Comparison of ENCODE assay signal across 9 cellular contexts in genomic region chr5:177382423-177383029, GRCh38. TPM values are rescaled to one million over a fixed set of nuclear protein-coding genes. Genes with fewer than 3 reads are reported as not detected.
DNase-seq lines count a peak whose midpoint lies in the region; TF ChIP-seq lines count a peak whose summit lies in the region.
"Had no signal": no experiment of that assay in that cellular context is flagged by ENCODE, and none has a peak within 500 bp of the region (broad histone marks: within the 10 kb centered on the region; RNA-seq: fewer than 3 reads in every experiment).

No MANE protein-coding gene starts in this region.

- H4K20me1 ChIP-seq in OCI-LY7 (ENCODE audit: insufficient read depth, low read length), result no peaks in the 10 kb centered on the region

- H3K9me3 ChIP-seq in OCI-LY7 (ENCODE audit: low read length), result no peaks in the 10 kb centered on the region
- no peaks in the 10 kb centered on the region for H3K9me3 ChIP-seq in esophagus muscularis mucosa
- no peaks in the 10 kb centered on the region for H3K9me3 ChIP-seq in uterus

- no peak for TF ChIP-seq POLR2A in esophagus muscularis mucosa (IDR thresholded peaks at IDR 0.05; ENCODE audit: low read depth)
- no peak for TF ChIP-seq POLR2A in uterus (IDR thresholded peaks at IDR 0.05)

- H3K4me2 ChIP-seq in OCI-LY7 (ENCODE audit: low read length), result no peak overlapping the region

- H3K4me1 Mint-ChIP-seq in activated CD4-positive, alpha-beta memory T cell treated with anti-CD3 and anti-CD28 coated beads for 36 hours (ENCODE audit: low read depth), result peaks cover 23% of the 10 kb centered on the region
- peaks cover 34% of the 10 kb centered on the region for H3K4me1 Mint-ChIP-seq in activated CD4-positive, alpha-beta memory T cell treated with anti-CD3 and anti-CD28 coated beads, Interleukin-2, amount 10 ng/mL, durations not matched to agents 7 days and 5 days

- intact Hi-C loops in activated CD4-positive, alpha-beta memory T cell treated with anti-CD3 and anti-CD28 coated beads for 36 hours (cut with micrococcal nuclease), result no loop called here
- intact Hi-C loops in OCI-LY7 (cut with micrococcal nuclease; ENCODE audit: unreplicated experiment) (no loop called here), esophagus muscularis mucosa (cut with DNase I) (no loop called here), uterus (cut with DNase I; ENCODE audit: low total_unique reads) (no loop called here)

- no peak for TF ChIP-seq EP300 in esophagus muscularis mucosa (IDR thresholded peaks at IDR 0.05)

- H3K9me2 ChIP-seq in OCI-LY7 (ENCODE audit: insufficient read depth, low read length), result no peaks in the 10 kb centered on the region

- no peaks in the 10 kb centered on the region for H3K79me2 ChIP-seq in OCI-LY7 (ENCODE audit: insufficient read depth, low read depth, low read length)

- no peak overlapping the region for H2AFZ ChIP-seq in OCI-LY7 (ENCODE audit: low read length)

- H3K36me3 ChIP-seq in OCI-LY7 (ENCODE audit: insufficient read depth, low read length) (no peaks in the 10 kb centered on the region), esophagus muscularis mucosa (no peaks in the 10 kb centered on the region), uterus (no peaks in the 10 kb centered on the region)

- H3K27ac ChIP-seq in OCI-LY7 (ENCODE audit: low read depth, low read length, poor library complexity, severe bottlenecking) (no peak overlapping the region), esophagus muscularis mucosa (replicated peaks in 1 of 4) (no peak overlapping the region), uterus (no peak overlapping the region)

- no peaks in the 10 kb centered on the region for H3K36me3 Mint-ChIP-seq in activated CD4-positive, alpha-beta memory T cell treated with anti-CD3 and anti-CD28 coated beads for 36 hours
- H3K36me3 Mint-ChIP-seq in activated CD4-positive, alpha-beta memory T cell treated with anti-CD3 and anti-CD28 coated beads, Interleukin-2, amount 10 ng/mL, durations not matched to agents 7 days and 5 days (ENCODE audit: low read depth), result no peaks in the 10 kb centered on the region

- TF ChIP-seq CTCF in OCI-LY7 (conservative IDR thresholded peaks at IDR 0.05; ENCODE audit: low read length), result peak; percentile 66
- peak; percentile 39 to 52 (median 48) for TF ChIP-seq CTCF in esophagus muscularis mucosa (IDR thresholded peaks at IDR 0.05)
- peak; percentile 56 for TF ChIP-seq CTCF in retinal pigment epithelial cell (conservative IDR thresholded peaks at IDR 0.05; ENCODE audit: low read depth, low read length)
- peak in 1 of 4 experiments; percentile 8 for TF ChIP-seq CTCF in uterus (IDR thresholded peaks at IDR 0.05)

- no peaks in the 10 kb centered on the region for H3K27me3 Mint-ChIP-seq in activated CD4-positive, alpha-beta memory T cell treated with anti-CD3 and anti-CD28 coated beads for 36 hours
- H3K27me3 Mint-ChIP-seq in activated CD4-positive, alpha-beta memory T cell treated with anti-CD3 and anti-CD28 coated beads, Interleukin-2, amount 10 ng/mL, durations not matched to agents 7 days and 5 days, result peaks cover 9% of the 10 kb centered on the region

- POLR2A ChIA-PET in activated CD4-positive, alpha-beta memory T cell treated with anti-CD3 and anti-CD28 coated beads for 36 hours (lab: Charles Lee), result no interaction called here
- POLR2A ChIA-PET in activated CD4-positive, alpha-beta memory T cell treated with anti-CD3 and anti-CD28 coated beads, Interleukin-2, amount 10 ng/mL, durations not matched to agents 7 days and 5 days (lab: Charles Lee), result interaction anchor here (0.7 to 1.9 kb wide), 4 partner anchors 12 to 45 kb away, joined by 3 to 4 read pairs (median 3); partner anchors contain the start of gene RGS14
- POLR2A ChIA-PET in OCI-LY7 (lab: Charles Lee), result interaction anchor here (0.6 to 1.0 kb wide), 2 partner anchors 12 to 41 kb away, joined by 3 to 9 read pairs; no protein-coding TSS in a partner anchor

- 40% methylated on average over 7 of the region's 11 CpGs for WGBS in esophagus muscularis mucosa

- H3K4me3 Mint-ChIP-seq in activated CD4-positive, alpha-beta memory T cell treated with anti-CD3 and anti-CD28 coated beads for 36 hours, result no peak overlapping the region
- H3K4me3 Mint-ChIP-seq in activated CD4-positive, alpha-beta memory T cell treated with anti-CD3 and anti-CD28 coated beads, Interleukin-2, amount 10 ng/mL, durations not matched to agents 7 days and 5 days, result no peak overlapping the region

- H3K4me3 ChIP-seq in OCI-LY7 (ENCODE audit: low read depth, low read length, poor library complexity, severe bottlenecking) (no peak overlapping the region), esophagus muscularis mucosa (no peak overlapping the region), retinal pigment epithelial cell (ENCODE audit: low read length) (no peak overlapping the region), uterus (no peak overlapping the region)

- CTCF ChIA-PET in activated CD4-positive, alpha-beta memory T cell treated with anti-CD3 and anti-CD28 coated beads for 36 hours (lab: Charles Lee), result interaction anchor here (0.7 to 3.8 kb wide), 8 partner anchors 8 to 70 kb away, joined by 3 to 15 read pairs (median 4); no protein-coding TSS in a partner anchor
- CTCF ChIA-PET in activated CD4-positive, alpha-beta memory T cell treated with anti-CD3 and anti-CD28 coated beads, Interleukin-2, amount 10 ng/mL, durations not matched to agents 7 days and 5 days (lab: Charles Lee), result interaction anchor here (1.0 to 2.3 kb wide), 5 partner anchors 13 to 74 kb away, joined by 3 to 8 read pairs (median 6); no protein-coding TSS in a partner anchor
- CTCF ChIA-PET in OCI-LY7 (lab: Charles Lee; ENCODE audit: unreplicated experiment), result interaction anchor here (0.6 to 2.1 kb wide), 2 partner anchors 12 to 94 kb away, joined by 4 to 7 read pairs; no protein-coding TSS in a partner anchor

- H3K4me1 ChIP-seq in OCI-LY7 (ENCODE audit: insufficient read depth, low read length, poor library complexity, severe bottlenecking) (peaks cover 17% of the 10 kb centered on the region), esophagus muscularis mucosa (peaks cover 5 to 7% (median 7%) of the 10 kb centered on the region in 4 donors), uterus (no peaks in the 10 kb centered on the region)

- H3K9me3 Mint-ChIP-seq in activated CD4-positive, alpha-beta memory T cell treated with anti-CD3 and anti-CD28 coated beads for 36 hours, result no peaks in the 10 kb centered on the region
- H3K9me3 Mint-ChIP-seq in activated CD4-positive, alpha-beta memory T cell treated with anti-CD3 and anti-CD28 coated beads, Interleukin-2, amount 10 ng/mL, durations not matched to agents 7 days and 5 days, result no peaks in the 10 kb centered on the region

- DNase-seq in activated CD4-positive, alpha-beta memory T cell treated with anti-CD3 and anti-CD28 coated beads for 36 hours, result peak; percentile 41
- no peak for DNase-seq in activated CD4-positive, alpha-beta memory T cell treated with anti-CD3 and anti-CD28 coated beads, Interleukin-2, amount 10 ng/mL, durations not matched to agents 7 days and 5 days
- DNase-seq in OCI-LY7 (ENCODE audit: low spot score), result peak; percentile 54
- DNase-seq in esophagus muscularis mucosa (ENCODE audit: extremely low spot score), result no peak
- no peak for DNase-seq in retinal pigment epithelial cell (ENCODE audit: low read depth)
- no peak for DNase-seq in NCI-H510A (lab: John Stamatoyannopoulos, UW)
- DNase-seq in middle frontal gyrus (ENCODE audit: extremely low spot score, low spot score), result no peak
- DNase-seq in uterus, result no peak

- no TSS peak for BruUV-seq in OCI-LY7 (replicated peaks; lab: Mats Ljungman, UMichigan)

- H3K27me3 ChIP-seq in esophagus muscularis mucosa, result peaks cover 0 to 13% (median 0%) of the 10 kb centered on the region in 4 donors
- H3K27me3 ChIP-seq in uterus, result no peaks in the 10 kb centered on the region

- H3K27ac Mint-ChIP-seq in activated CD4-positive, alpha-beta memory T cell treated with anti-CD3 and anti-CD28 coated beads for 36 hours, result no peak overlapping the region
- H3K27ac Mint-ChIP-seq in activated CD4-positive, alpha-beta memory T cell treated with anti-CD3 and anti-CD28 coated beads, Interleukin-2, amount 10 ng/mL, durations not matched to agents 7 days and 5 days, result no peak overlapping the region

RNA-seq across cellular contexts. Expression of gene SLC34A1, which starts 1.7 kb away (rescaled TPM):
- total RNA-seq in activated CD4-positive, alpha-beta memory T cell treated with anti-CD3 and anti-CD28 coated beads for 36 hours, result under 1 TPM in 1 of 2 experiments, not detected in 1; 0.15 TPM
- 1 to 10 TPM; 1.4 to 1.5 TPM for total RNA-seq in activated CD4-positive, alpha-beta memory T cell treated with anti-CD3 and anti-CD28 coated beads, Interleukin-2, amount 10 ng/mL, durations not matched to agents 7 days and 5 days
- 0.05 and 0.35 TPM in 2 replicates for total RNA-seq in OCI-LY7 (2014; rRNA removed; shearing (Covaris generic))
- total RNA-seq in OCI-LY7 (2022), result 0.46 and 0.63 TPM in 2 replicates
- not detected for total RNA-seq in esophagus muscularis mucosa
- not detected for total RNA-seq in uterus
- total RNA-seq: skeletal muscle tissue had no signal

RNA-seq across cellular contexts. Expression of gene PFN3, which starts 17.9 kb away (rescaled TPM):
- not detected for total RNA-seq in activated CD4-positive, alpha-beta memory T cell treated with anti-CD3 and anti-CD28 coated beads for 36 hours
- total RNA-seq in activated CD4-positive, alpha-beta memory T cell treated with anti-CD3 and anti-CD28 coated beads, Interleukin-2, amount 10 ng/mL, durations not matched to agents 7 days and 5 days, result not detected
- not detected in 2 replicates for total RNA-seq in OCI-LY7 (2014; rRNA removed; shearing (Covaris generic))
- total RNA-seq in OCI-LY7 (2022), result not detected in 2 replicates
- not detected for total RNA-seq in esophagus muscularis mucosa
- not detected for total RNA-seq in uterus
- total RNA-seq: skeletal muscle tissue had no signal

RNA-seq across cellular contexts. Expression of gene RGS14, which starts 24.8 kb away (rescaled TPM):
- total RNA-seq in activated CD4-positive, alpha-beta memory T cell treated with anti-CD3 and anti-CD28 coated beads for 36 hours, result 10 to 100 TPM; 43.9 to 47.2 TPM
- 100 to 1,000 TPM; 103 to 107 TPM for total RNA-seq in activated CD4-positive, alpha-beta memory T cell treated with anti-CD3 and anti-CD28 coated beads, Interleukin-2, amount 10 ng/mL, durations not matched to agents 7 days and 5 days
- 33.0 and 43.3 TPM in 2 replicates for total RNA-seq in OCI-LY7 (2014; rRNA removed; shearing (Covaris generic))
- total RNA-seq in OCI-LY7 (2022) (41.7 and 46.3 TPM in 2 replicates), esophagus muscularis mucosa (10 to 100 TPM in 2 of 4 donors, 1 to 10 TPM in 2; 3.7 to 18.3 (median 11.9) TPM), uterus (10 to 100 TPM in 3 of 4 donors, 1 to 10 TPM in 1; 1.5 to 25.6 (median 13.6) TPM)

RNA-seq across cellular contexts. Expression of gene F12, which starts 26.8 kb away (rescaled TPM):
- total RNA-seq in activated CD4-positive, alpha-beta memory T cell treated with anti-CD3 and anti-CD28 coated beads for 36 hours, result 1 to 10 TPM; 5.1 to 5.9 TPM
- 1 to 10 TPM; 1.5 to 1.6 TPM for total RNA-seq in activated CD4-positive, alpha-beta memory T cell treated with anti-CD3 and anti-CD28 coated beads, Interleukin-2, amount 10 ng/mL, durations not matched to agents 7 days and 5 days
- 1.2 TPM in 1 of 2 replicates, not detected in the other for total RNA-seq in OCI-LY7 (2014; rRNA removed; shearing (Covaris generic))
- total RNA-seq in OCI-LY7 (2022) (3.0 and 3.8 TPM in 2 replicates), esophagus muscularis mucosa (under 1 TPM in 1 of 4 donors, not detected in 3; 0.17 TPM), uterus (1 to 10 TPM in 1 of 4 donors, not detected in 3; 7.6 TPM)
- total RNA-seq: skeletal muscle tissue had no signal

RNA-seq across cellular contexts. Expression of gene LMAN2, which starts 31.1 kb away (rescaled TPM):
- 100 to 1,000 TPM in 1 of 2 experiments, 10 to 100 TPM in 1; 98.3 to 104 TPM for total RNA-seq in activated CD4-positive, alpha-beta memory T cell treated with anti-CD3 and anti-CD28 coated beads for 36 hours
- 100 to 1,000 TPM; 145 to 149 TPM for total RNA-seq in activated CD4-positive, alpha-beta memory T cell treated with anti-CD3 and anti-CD28 coated beads, Interleukin-2, amount 10 ng/mL, durations not matched to agents 7 days and 5 days
- total RNA-seq in OCI-LY7 (2014; rRNA removed; shearing (Covaris generic)), result 144 and 151 TPM in 2 replicates
- total RNA-seq in OCI-LY7 (2022) (103 and 116 TPM in 2 replicates), esophagus muscularis mucosa (100 to 1,000 TPM in 3 of 4 donors, 10 to 100 TPM in 1; 95.1 to 168 (median 128) TPM), uterus (100 to 1,000 TPM in 3 of 4 donors, 10 to 100 TPM in 1; 83.2 to 210 (median 170) TPM)

Comparison
In these comparisons a context has a peak if more than half of its experiments do, and no peak if none do; other contexts are left out.
1. DNase-seq: peak in activated CD4-positive, alpha-beta memory T cell treated with anti-CD3 and anti-CD28 coated beads for 36 hours (single experiment) and OCI-LY7 (single experiment); none in activated CD4-positive, alpha-beta memory T cell treated with anti-CD3 and anti-CD28 coated beads, Interleukin-2, amount 10 ng/mL, durations not matched to agents 7 days and 5 days (single experiment), esophagus muscularis mucosa (single experiment), retinal pigment epithelial cell (single experiment), NCI-H510A (single experiment), middle frontal gyrus (single experiment) and uterus (0 of 2).